ENCODE assay signal across 2 cellular contexts in genomic region chr9:35998333-35998732, GRCh38.
TF ChIP-seq lines count a peak whose summit lies in the region.

No MANE protein-coding gene starts in this region.

TF ChIP-seq in HepG2, 621 proteins besides CTCF, POLR2A, EP300 and RAD21:
- TF ChIP-seq ZFP37 (CRISPR knock-in tag; IDR thresholded peaks at IDR 0.05; ENCODE audit: borderline replicate concordance), result no peak
- peak; percentile 99 for TF ChIP-seq ZNF564 (CRISPR knock-in tag; IDR thresholded peaks at IDR 0.05)
- TF ChIP-seq ZNF768 (CRISPR knock-in tag; IDR thresholded peaks at IDR 0.05), result no peak
- TF ChIP-seq ZBTB1 (CRISPR knock-in tag; IDR thresholded peaks at IDR 0.05; ENCODE audit: borderline replicate concordance), result no peak
- TF ChIP-seq KMT2A (CRISPR knock-in tag; IDR thresholded peaks at IDR 0.05), result no peak
- TF ChIP-seq SALL1 (CRISPR knock-in tag; IDR thresholded peaks at IDR 0.05), result no peak
- no peak for TF ChIP-seq DPF2 (CRISPR knock-in tag; IDR thresholded peaks at IDR 0.05; ENCODE audit: borderline replicate concordance, low read depth)

TF ChIP-seq in IMR-90, 13 proteins besides CTCF, POLR2A, EP300 and RAD21:
- TF ChIP-seq CEBPB (IDR thresholded peaks at IDR 0.05; ENCODE audit: low read depth, low read length) (peak; percentile 5; the same call in 1 of the 2 replicates), NFE2L2 (IDR thresholded peaks at IDR 0.05; ENCODE audit: low read depth, low read length) (no peak)
